1 cellular context compared by ENCODE assay signal in genomic region chr17:2336215-2337151, GRCh38.
TF ChIP-seq lines count a peak whose summit lies in the region.

TSS of gene TSR1 (minus strand) at chr17:2336457. CDS start at chr17:2336427, 30 bp downstream.

TF ChIP-seq in K562, 482 proteins besides CTCF, POLR2A, EP300 and RAD21 (continued from another document and continues in another):
- TF ChIP-seq MLLT1 (IDR thresholded peaks at IDR 0.05) (peak in 1 of 2 experiments; percentile 43; a peak in 1 of 4 replicates), ZNF609 (CRISPR knock-in tag; IDR thresholded peaks at IDR 0.05; ENCODE audit: borderline replicate concordance) (0 out of 2 replicates have a peak, but pooled peaks have one; percentile 45), ZNF699 (CRISPR knock-in tag; IDR thresholded peaks at IDR 0.05; ENCODE audit: insufficient replicate concordance) (no peak), HMGN3 (IDR thresholded peaks at IDR 0.05; ENCODE audit: borderline replicate concordance, extremely low read depth, insufficient read length, low read depth, low read length) (no peak), SMARCA5 (IDR thresholded peaks at IDR 0.05) (no peak), E2F8 (IDR thresholded peaks at IDR 0.05; ENCODE audit: low read depth, partially characterized antibody) (peak; percentile 86), PHF20 (IDR thresholded peaks at IDR 0.05; ENCODE audit: partially characterized antibody) (peak; percentile 96), ZBTB34 (CRISPR knock-in tag; IDR thresholded peaks at IDR 0.05) (no peak), TAF7 (tag; IDR thresholded peaks at IDR 0.05) (peak; percentile 48), ZNF408 (CRISPR knock-in tag; IDR thresholded peaks at IDR 0.05; ENCODE audit: low read depth) (no peak), ZNF354B (CRISPR knock-in tag; IDR thresholded peaks at IDR 0.05) (no peak), ARID3B (CRISPR knock-in tag; IDR thresholded peaks at IDR 0.05; ENCODE audit: borderline replicate concordance) (no peak), KLF10 (CRISPR knock-in tag; IDR thresholded peaks at IDR 0.05) (no peak), RBM15 (IDR thresholded peaks at IDR 0.05; ENCODE audit: insufficient read depth, low read length) (no peak), RBFOX2 (IDR thresholded peaks at IDR 0.05; ENCODE audit: low read depth, low read length) (peak; percentile 97), SAP30 (IDR thresholded peaks at IDR 0.05; ENCODE audit: borderline replicate concordance, insufficient read depth, low read depth, low read length, poor library complexity, severe bottlenecking) (peak; percentile 74), ZNF274 (IDR thresholded peaks at IDR 0.05; ENCODE audit: borderline replicate concordance, low read depth, low read length) (no peak), HNRNPUL1 (IDR thresholded peaks at IDR 0.05; ENCODE audit: low read length) (no peak), CC2D1A (IDR thresholded peaks at IDR 0.05) (no peak), ZNF830 (CRISPR knock-in tag; IDR thresholded peaks at IDR 0.05) (no peak), SMAD2 (IDR thresholded peaks at IDR 0.05; ENCODE audit: low read depth, low read length) (no peak), NUFIP1 (IDR thresholded peaks at IDR 0.05; ENCODE audit: partially characterized antibody) (no peak), TFAM (CRISPR knock-in tag; conservative IDR thresholded peaks at IDR 0.05) (no peak), ETS1 (conservative IDR thresholded peaks at IDR 0.05; ENCODE audit: control insufficient read depth, low read depth, low read length) (peak; percentile 65), TSC22D4 (tag; IDR thresholded peaks at IDR 0.05) (no peak), NR4A1 (CRISPR knock-in tag; IDR thresholded peaks at IDR 0.05) (no peak), NR4A1 (tag; IDR thresholded peaks at IDR 0.05) (no peak), ZNF263 (CRISPR knock-in tag; IDR thresholded peaks at IDR 0.05; ENCODE audit: borderline replicate concordance) (no peak), CGGBP1 (CRISPR knock-in tag; IDR thresholded peaks at IDR 0.05) (no peak), NR2C1 (IDR thresholded peaks at IDR 0.05) (peak; percentile 98), NR2C1 (tag; IDR thresholded peaks at IDR 0.05) (peak; percentile 99), JUN (IDR thresholded peaks at IDR 0.05; ENCODE audit: borderline replicate concordance, low read depth, low read length) (peak; percentile 54; the same call in 1 of the 2 replicates), JUN (CRISPR knock-in tag; IDR thresholded peaks at IDR 0.05; ENCODE audit: borderline replicate concordance) (no peak), ZC3H4 (CRISPR knock-in tag; IDR thresholded peaks at IDR 0.05; ENCODE audit: borderline replicate concordance) (no peak), ZBTB26 (CRISPR knock-in tag; IDR thresholded peaks at IDR 0.05) (no peak), RUNX1 (IDR thresholded peaks at IDR 0.05; ENCODE audit: low read depth) (no peak), ZNF644 (tag; IDR thresholded peaks at IDR 0.05; ENCODE audit: low read depth) (no peak), ZNF436 (CRISPR knock-in tag; IDR thresholded peaks at IDR 0.05) (no peak), ZNF217 (CRISPR knock-in tag; IDR thresholded peaks at IDR 0.05) (no peak), ZNF449 (CRISPR knock-in tag; IDR thresholded peaks at IDR 0.05) (no peak), ZNF707 (CRISPR knock-in tag; conservative IDR thresholded peaks at IDR 0.05) (no peak), SMAD3 (CRISPR knock-in tag; conservative IDR thresholded peaks at IDR 0.05) (no peak), RBM25 (IDR thresholded peaks at IDR 0.05; ENCODE audit: low read depth, low read length, severe bottlenecking) (no peak), CREB1 (IDR thresholded peaks at IDR 0.05) (peak; percentile 38), CREB1 (CRISPR knock-in tag; IDR thresholded peaks at IDR 0.05) (0 out of 2 replicates have a peak, but pooled peaks have one; percentile 12), SREBF1 (IDR thresholded peaks at IDR 0.05; ENCODE audit: borderline replicate concordance, low read depth, low read length) (no peak), NR3C1 (CRISPR knock-in tag; IDR thresholded peaks at IDR 0.05) (no peak), KAT7 (CRISPR knock-in tag; IDR thresholded peaks at IDR 0.05; ENCODE audit: borderline replicate concordance) (0 out of 2 replicates have a peak, but pooled peaks have one; percentile 42), POLR2G (IDR thresholded peaks at IDR 0.05; ENCODE audit: low read depth, low read length) (peak; percentile 95), STAT5B (CRISPR knock-in tag; IDR thresholded peaks at IDR 0.05) (no peak), ZKSCAN3 (CRISPR knock-in tag; IDR thresholded peaks at IDR 0.05) (no peak), HMBOX1 (IDR thresholded peaks at IDR 0.05) (no peak), RFX7 (CRISPR knock-in tag; IDR thresholded peaks at IDR 0.05) (no peak), HNRNPH1 (optimal IDR thresholded peaks at IDR 0.05; ENCODE audit: low read depth, low read length) (no peak)
